8 cellular contexts compared by ENCODE assay signal in the genomic region with DNA sequence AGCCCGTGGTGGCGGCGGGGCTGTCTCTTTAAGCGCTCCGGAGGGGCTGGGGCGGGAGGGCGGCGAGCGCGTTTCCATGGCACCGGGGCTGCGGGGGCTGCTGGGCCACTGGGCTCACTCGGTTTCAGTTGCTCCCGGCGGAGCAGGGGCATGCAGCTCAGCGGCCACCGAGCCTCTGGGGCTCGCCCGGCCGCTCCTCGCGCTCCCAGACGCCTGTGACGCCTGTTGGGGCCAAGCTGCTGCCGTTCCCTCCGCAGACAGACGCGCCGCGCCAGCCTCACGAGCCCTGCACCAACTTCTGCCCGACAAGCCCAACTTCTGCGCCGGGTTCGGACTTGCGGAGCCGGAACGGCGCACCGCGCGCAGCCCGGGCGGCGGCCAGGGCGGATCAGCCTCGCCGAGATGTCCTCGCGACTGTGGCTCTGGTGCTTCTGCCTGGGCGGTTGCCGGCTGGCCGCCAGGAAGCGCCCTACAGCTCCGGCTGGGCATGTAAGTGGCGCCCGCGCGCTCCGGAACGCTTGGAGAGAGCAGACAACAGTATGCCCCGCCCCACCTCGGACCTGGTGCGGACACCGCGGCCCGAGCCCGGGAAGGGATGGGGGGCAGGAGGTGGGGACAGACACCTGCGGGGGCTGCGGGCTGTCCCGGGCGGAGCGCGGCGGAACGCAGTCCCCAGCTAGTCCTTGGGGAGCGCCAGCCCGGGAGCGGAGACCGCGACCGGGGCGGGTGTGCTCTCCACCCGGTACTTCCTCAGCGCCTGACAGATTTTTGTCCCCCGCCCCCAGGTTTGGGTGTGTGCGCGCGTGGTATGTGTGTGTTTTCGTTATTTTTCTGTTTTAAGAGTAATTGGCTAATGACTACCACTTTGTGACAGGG.
DNase-seq lines count a peak whose midpoint lies in the region; ATAC-seq and TF ChIP-seq lines count a peak whose summit lies in the region.

No MANE protein-coding gene starts in this region.

- H3K9me3 ChIP-seq in adipocyte (ENCODE audit: control insufficient read depth, low read length) (no peaks in the 10 kb centered on the region), heart right ventricle (no peaks in the 10 kb centered on the region), parathyroid adenoma (ENCODE audit: control insufficient read depth, low read length) (no peaks in the 10 kb centered on the region)

- intact Hi-C loops in heart right ventricle (cut with DNase I): no loop called here

- H3K27me3 ChIP-seq in adipocyte (replicated peaks; ENCODE audit: control insufficient read depth, insufficient read depth, low read length): peaks cover 50% of the 10 kb centered on the region
- peaks cover 0 to 73% (median 50%) of the 10 kb centered on the region in 7 donors for H3K27me3 ChIP-seq in heart right ventricle
- H3K27me3 ChIP-seq in parathyroid adenoma (ENCODE audit: control insufficient read depth, insufficient read depth, low read length): no peaks in the 10 kb centered on the region

- peak overlapping the region; percentile 76 for H3K4me3 ChIP-seq in adipocyte (ENCODE audit: low read length)
- H3K4me3 ChIP-seq in heart right ventricle: peak overlapping the region; percentile 33 to 84 (median 61)
- peak overlapping the region; percentile 44 for H3K4me3 ChIP-seq in parathyroid adenoma (ENCODE audit: low read depth, low read length)

- no peaks in the 10 kb centered on the region for H3K79me2 ChIP-seq in parathyroid adenoma

- TF ChIP-seq CTCF in heart right ventricle (IDR thresholded peaks at IDR 0.05) (peak in 7 of 9 donors; percentile 23 to 61 (median 41)), parathyroid adenoma (IDR thresholded peaks at IDR 0.05) (no peak)

- H3K4me1 ChIP-seq in adipocyte (ENCODE audit: control insufficient read depth, insufficient read depth, low read length) (peaks cover 19% of the 10 kb centered on the region), heart right ventricle (peaks cover 0 to 28% (median 20%) of the 10 kb centered on the region in 9 donors), parathyroid adenoma (no peaks in the 10 kb centered on the region)

- peak; percentile 72 for DNase-seq in EH (ENCODE audit: low read depth)
- peak; percentile 35 to 90 for DNase-seq in NCI-H526 (lab: John Stamatoyannopoulos, UW)
- DNase-seq in adipocyte (ENCODE audit: low read depth): peak; percentile 86
- peak; percentile 51 to 69 for DNase-seq in heart right ventricle
- DNase-seq in OCI-M2 (lab: John Stamatoyannopoulos, UW; ENCODE audit: unreplicated experiment): no peak

- H3K9ac ChIP-seq in adipocyte (ENCODE audit: low read length) (no peak overlapping the region), parathyroid adenoma (no peak overlapping the region)

- H3K27ac ChIP-seq in heart right ventricle: peak overlapping the region in 4 of 10 donors; percentile 2 to 56 (median 20)
- H3K27ac ChIP-seq in parathyroid adenoma: no peak overlapping the region

- ATAC-seq in GM19438 (IDR thresholded peaks at IDR 0.05; ENCODE audit: low read depth, unreplicated experiment) (peak; percentile 60), HG03442 (IDR thresholded peaks at IDR 0.05; ENCODE audit: unreplicated experiment) (peak; percentile 69), heart right ventricle (peak; percentile 81 to 95 (median 88))

- WGBS in heart right ventricle, 2 donors: 0% methylated on average over 86 to 90 of the region's 90 CpGs

- H3K4me2 ChIP-seq in parathyroid adenoma (ENCODE audit: low read length): peak overlapping the region; percentile 64

- H3K36me3 ChIP-seq in adipocyte (ENCODE audit: control insufficient read depth, insufficient read depth, low read length, severe bottlenecking) (no peaks in the 10 kb centered on the region), heart right ventricle (no peaks in the 10 kb centered on the region), parathyroid adenoma (ENCODE audit: control insufficient read depth, insufficient read depth, low read length) (no peaks in the 10 kb centered on the region)

- H2AFZ ChIP-seq in parathyroid adenoma: peak overlapping the region; percentile 56
